Comparison of ENCODE assay signal across 24 cellular contexts in the genomic region with DNA sequence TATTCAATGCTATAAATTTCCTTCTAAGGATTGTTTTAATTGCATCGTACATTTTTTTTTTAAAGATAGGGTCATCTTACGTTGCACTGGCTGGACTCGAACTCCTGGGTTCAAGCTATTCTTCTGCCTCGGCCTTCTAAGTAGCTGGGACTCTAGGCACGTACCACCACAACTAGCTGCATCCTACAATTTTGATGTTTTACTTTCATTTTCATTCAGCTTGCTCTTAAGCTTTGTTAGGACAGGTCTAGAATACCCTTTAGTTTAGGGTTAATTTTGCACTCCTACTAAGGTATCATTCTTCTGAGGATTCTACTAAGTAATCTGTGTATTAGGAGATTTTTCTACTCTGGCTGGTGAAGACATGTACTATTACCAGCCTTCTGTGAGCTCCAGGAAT. TPM values are rescaled to one million over a fixed set of nuclear protein-coding genes. Genes with fewer than 3 reads are reported as not detected.
DNase-seq lines count a peak whose midpoint lies in the region; ATAC-seq, FAIRE-seq and TF ChIP-seq lines count a peak whose summit lies in the region.
"Had no signal": no experiment of that assay in that cellular context is flagged by ENCODE, and none has a peak within 500 bp of the region (broad histone marks: within the 10 kb centered on the region; RNA-seq: fewer than 3 reads in every experiment).

No MANE protein-coding gene starts in this region.

- H3K27me3 Mint-ChIP-seq in activated naive CD8-positive, alpha-beta T cell treated with anti-CD3 and anti-CD28 coated beads, Interleukin-2, amount 10 ng/mL, durations not matched to agents 7 days and 5 days, result no peaks in the 10 kb centered on the region
- H3K27me3 Mint-ChIP-seq in activated naive CD8-positive, alpha-beta T cell treated with anti-CD3 and anti-CD28 coated beads, Interleukin-2, amount 50 U/mL, for 24 hours, result no peaks in the 10 kb centered on the region
- no peaks in the 10 kb centered on the region for H3K27me3 Mint-ChIP-seq in activated T-helper 17 cell treated with anti-CD3 and anti-CD28 coated beads, Interleukin-2, amount 50 U/mL, for 72 hours

- no peaks in the 10 kb centered on the region for H3K9me2 ChIP-seq in MM.1S (replicated peaks; ENCODE audit: insufficient read depth, low read length)

- H3K9me3 Mint-ChIP-seq in activated naive CD8-positive, alpha-beta T cell treated with anti-CD3 and anti-CD28 coated beads, Interleukin-2, amount 10 ng/mL, durations not matched to agents 7 days and 5 days, result peaks cover 9% of the 10 kb centered on the region
- H3K9me3 Mint-ChIP-seq in activated naive CD8-positive, alpha-beta T cell treated with anti-CD3 and anti-CD28 coated beads, Interleukin-2, amount 50 U/mL, for 24 hours, result peaks cover 17% of the 10 kb centered on the region
- peaks cover 4% of the 10 kb centered on the region for H3K9me3 Mint-ChIP-seq in activated T-helper 17 cell treated with anti-CD3 and anti-CD28 coated beads, Interleukin-2, amount 50 U/mL, for 72 hours
- H3K9me3 Mint-ChIP-seq: immature natural killer cell had no signal

- no peaks in the 10 kb centered on the region for H3K27me3 ChIP-seq in MM.1S (replicated peaks; ENCODE audit: insufficient read depth, low read length)

- peak overlapping the region; percentile 48 for H3K4me3 Mint-ChIP-seq in activated naive CD8-positive, alpha-beta T cell treated with anti-CD3 and anti-CD28 coated beads, Interleukin-2, amount 10 ng/mL, durations not matched to agents 7 days and 5 days
- no peak overlapping the region for H3K4me3 Mint-ChIP-seq in activated naive CD8-positive, alpha-beta T cell treated with anti-CD3 and anti-CD28 coated beads, Interleukin-2, amount 50 U/mL, for 24 hours
- peak overlapping the region; percentile 54 for H3K4me3 Mint-ChIP-seq in activated T-helper 17 cell treated with anti-CD3 and anti-CD28 coated beads, Interleukin-2, amount 50 U/mL, for 72 hours
- H3K4me3 Mint-ChIP-seq: CD14-positive monocyte, immature natural killer cell, nephron progenitor cell had no signal

- no peaks in the 10 kb centered on the region for H3K9me3 ChIP-seq in MM.1S (replicated peaks; ENCODE audit: insufficient read depth, low read length)
- H3K9me3 ChIP-seq: HAP-1, left ventricle myocardium inferior had no signal

- H2AFZ ChIP-seq in MM.1S (ENCODE audit: low read length), result peak overlapping the region; percentile 55
- H2AFZ ChIP-seq: parathyroid adenoma had no signal

- POLR2A ChIA-PET in activated naive CD8-positive, alpha-beta T cell treated with anti-CD3 and anti-CD28 coated beads, Interleukin-2, amount 10 ng/mL, durations not matched to agents 7 days and 5 days (lab: Charles Lee), result interaction anchor here (1.3 kb wide), 1 partner anchor 76 kb away, joined by 3 read pairs; the partner anchor contains the start of gene MCTS1
- POLR2A ChIA-PET in GM10248 (lab: Yijun Ruan, JAX), result no interaction called here

- no peak overlapping the region for H3K9ac ChIP-seq in MM.1S (ENCODE audit: low read length)
- H3K9ac ChIP-seq: parathyroid adenoma had no signal

- H3K4me2 ChIP-seq in MM.1S (ENCODE audit: low read depth, low read length), result peak overlapping the region; percentile 38

- no peaks in the 10 kb centered on the region for H3K79me2 ChIP-seq in MM.1S (ENCODE audit: low read length)
- H3K79me2 ChIP-seq: parathyroid adenoma had no signal

- no peak overlapping the region for H3K27ac ChIP-seq in MM.1S (ENCODE audit: low read length)
- H3K27ac ChIP-seq: left ventricle myocardium inferior, parathyroid adenoma had no signal

- peaks cover 4% of the 10 kb centered on the region; the same call in 1 of the 2 replicates for H3K4me1 ChIP-seq in MM.1S (ENCODE audit: low read length)
- H3K4me1 ChIP-seq: HAP-1, left ventricle myocardium inferior, parathyroid adenoma had no signal

- no peak for DNase-seq in activated naive CD8-positive, alpha-beta T cell treated with anti-CD3 and anti-CD28 coated beads, Interleukin-2, amount 10 ng/mL, durations not matched to agents 7 days and 5 days
- DNase-seq in activated naive CD8-positive, alpha-beta T cell treated with anti-CD3 and anti-CD28 coated beads, Interleukin-2, amount 50 U/mL, for 24 hours, result no peak
- DNase-seq in MM.1S, result peak; percentile 38
- DNase-seq in activated gamma-delta T cell (lab: John Stamatoyannopoulos, UW), result no peak
- no peak for DNase-seq in GM12892 (ENCODE audit: insufficient read length)
- DNase-seq in GM10248 (ENCODE audit: extremely low spot score), result no peak
- DNase-seq: activated CD4-positive, alpha-beta T cell treated with anti-CD3 and anti-CD28 coated beads for 1 hour; activated CD8-positive, alpha-beta memory T cell treated with anti-CD3 and anti-CD28 coated beads, Interleukin-2, amount 50 U/mL, for 48 hours; cerebellar nuclear complex; DMS153; foreskin melanocyte; GDM1; immature natural killer cell; left ventricle myocardium inferior; NCI-H1436; NCI-H510A treated with DMSO at 0.1 percent for 48 hours; nephron progenitor cell; right cardiac atrium; stimulated activated CD4-positive, alpha-beta T cell treated with anti-CD3 and anti-CD28 coated beads, Interleukin-12 subunit alpha, Interleukin-12 subunit beta, amount 100 ng/mL, for 4 hours; substantia nigra had no signal

- H3K27ac Mint-ChIP-seq in activated naive CD8-positive, alpha-beta T cell treated with anti-CD3 and anti-CD28 coated beads, Interleukin-2, amount 10 ng/mL, durations not matched to agents 7 days and 5 days, result peak overlapping the region; percentile 80
- no peak overlapping the region for H3K27ac Mint-ChIP-seq in activated naive CD8-positive, alpha-beta T cell treated with anti-CD3 and anti-CD28 coated beads, Interleukin-2, amount 50 U/mL, for 24 hours
- H3K27ac Mint-ChIP-seq in activated T-helper 17 cell treated with anti-CD3 and anti-CD28 coated beads, Interleukin-2, amount 50 U/mL, for 72 hours, result no peak overlapping the region
- H3K27ac Mint-ChIP-seq: immature natural killer cell, nephron progenitor cell had no signal

- no peaks in the 10 kb centered on the region for H4K20me1 ChIP-seq in MM.1S (ENCODE audit: insufficient read depth, low read length)

- H3F3A ChIP-seq in MM.1S (ENCODE audit: insufficient read depth, low read length), result no peaks in the 10 kb centered on the region; the same call in 1 of the 2 replicates

- no peak for TF ChIP-seq POLR2A in GM12892 (IDR thresholded peaks at IDR 0.05; ENCODE audit: low read depth, low read length)

- no peak overlapping the region for H3K4me3 ChIP-seq in MM.1S (ENCODE audit: low read length)
- H3K4me3 ChIP-seq: HAP-1, left ventricle myocardium inferior had no signal

- H3K4me1 Mint-ChIP-seq in activated naive CD8-positive, alpha-beta T cell treated with anti-CD3 and anti-CD28 coated beads, Interleukin-2, amount 10 ng/mL, durations not matched to agents 7 days and 5 days, result peaks cover 11% of the 10 kb centered on the region
- H3K4me1 Mint-ChIP-seq in activated naive CD8-positive, alpha-beta T cell treated with anti-CD3 and anti-CD28 coated beads, Interleukin-2, amount 50 U/mL, for 24 hours, result peaks cover 28% of the 10 kb centered on the region
- peaks cover 15% of the 10 kb centered on the region for H3K4me1 Mint-ChIP-seq in activated T-helper 17 cell treated with anti-CD3 and anti-CD28 coated beads, Interleukin-2, amount 50 U/mL, for 72 hours
- H3K4me1 Mint-ChIP-seq: CD14-positive monocyte, nephron progenitor cell had no signal

- ATAC-seq in activated naive CD8-positive, alpha-beta T cell treated with anti-CD3 and anti-CD28 coated beads, Interleukin-2, amount 10 ng/mL, durations not matched to agents 7 days and 5 days (ENCODE audit: low read depth), result no peak
- no peak for ATAC-seq in activated naive CD8-positive, alpha-beta T cell treated with anti-CD3 and anti-CD28 coated beads, Interleukin-2, amount 50 U/mL, for 24 hours
- no peak for ATAC-seq in activated T-helper 17 cell treated with anti-CD3 and anti-CD28 coated beads, Interleukin-2, amount 50 U/mL, for 72 hours (replicated peaks)
- ATAC-seq: right cardiac atrium had no signal

- CTCF ChIA-PET in GM10248 (lab: Yijun Ruan, JAX), result no interaction called here

- no peak for TF ChIP-seq CTCF in MM.1S (IDR thresholded peaks at IDR 0.05; ENCODE audit: low read length)
- no peak for TF ChIP-seq CTCF in GM10248 (IDR thresholded peaks at IDR 0.05; ENCODE audit: control extremely low read depth, extremely low read depth, low read depth, missing control alignments)

- H3K36me3 ChIP-seq in MM.1S (replicated peaks; ENCODE audit: insufficient read depth, low read length), result no peaks in the 10 kb centered on the region
- H3K36me3 ChIP-seq: HAP-1, left ventricle myocardium inferior had no signal

- H3K36me3 Mint-ChIP-seq in activated naive CD8-positive, alpha-beta T cell treated with anti-CD3 and anti-CD28 coated beads, Interleukin-2, amount 10 ng/mL, durations not matched to agents 7 days and 5 days, result peaks cover 7% of the 10 kb centered on the region
- H3K36me3 Mint-ChIP-seq in activated naive CD8-positive, alpha-beta T cell treated with anti-CD3 and anti-CD28 coated beads, Interleukin-2, amount 50 U/mL, for 24 hours (ENCODE audit: low read depth), result peaks cover 6% of the 10 kb centered on the region
- H3K36me3 Mint-ChIP-seq in activated T-helper 17 cell treated with anti-CD3 and anti-CD28 coated beads, Interleukin-2, amount 50 U/mL, for 72 hours (ENCODE audit: low read depth), result peaks cover 6% of the 10 kb centered on the region
- H3K36me3 Mint-ChIP-seq: CD14-positive monocyte, immature natural killer cell had no signal

- FAIRE-seq in GM12892 (lab: Jason Lieb, UNC), result no peak

RNA-seq across cellular contexts. Expression of gene C1GALT1C1, which starts 50.2 kb away (rescaled TPM):
- 10 to 100 TPM; 18.1 to 20.2 TPM for total RNA-seq in activated naive CD8-positive, alpha-beta T cell treated with anti-CD3 and anti-CD28 coated beads, Interleukin-2, amount 10 ng/mL, durations not matched to agents 7 days and 5 days
- total RNA-seq in activated T-helper 17 cell treated with anti-CD3 and anti-CD28 coated beads, Interleukin-2, amount 50 U/mL, for 72 hours, result 10 to 100 TPM; 35.1 to 44.6 TPM
- 15.9 TPM for polyA plus RNA-seq in GM12892 (2012; ENCODE audit: missing spikeins)
